ENCODE assay signal across 15 cellular contexts in genomic region chr11:68053117-68053516, GRCh38. TPM values are rescaled to one million over a fixed set of nuclear protein-coding genes. Genes with fewer than 3 reads are reported as not detected.
A peak's percentile ranks its signal among the peaks of the same experiment; 100 is the strongest.
DNase-seq lines count a peak whose midpoint lies in the region; ATAC-seq and TF ChIP-seq lines count a peak whose summit lies in the region.
"Had no signal": no experiment of that assay in that cellular context is flagged by ENCODE, and none has a peak within 500 bp of the region (broad histone marks: within the 10 kb centered on the region; RNA-seq: fewer than 3 reads in every experiment).

No MANE protein-coding gene starts in this region.

- H3K36me3 Mint-ChIP-seq in activated B cell treated with CpG ODN at 0.5 μM for 24 hours (ENCODE audit: low read depth): peaks cover 45% of the 10 kb centered on the region

- no peak overlapping the region for H3K4me3 Mint-ChIP-seq in activated B cell treated with CpG ODN at 0.5 μM for 24 hours

- H3K27me3 ChIP-seq in A673 (replicated peaks; ENCODE audit: insufficient read depth, low read depth, low read length, poor library complexity) (no peaks in the 10 kb centered on the region), MG63 (no peaks in the 10 kb centered on the region)
- H3K27me3 ChIP-seq: brain microvascular endothelial cell, stomach had no signal

- H3K9me3 ChIP-seq in A673 (ENCODE audit: low read depth, low read length, poor library complexity, severe bottlenecking): no peaks in the 10 kb centered on the region
- no peaks in the 10 kb centered on the region for H3K9me3 ChIP-seq in MG63
- H3K9me3 ChIP-seq: stomach had no signal

- CTCF ChIA-PET in A673 (lab: Charles Lee): no interaction called here
- CTCF ChIA-PET in activated B cell treated with CpG ODN at 0.5 μM for 24 hours (lab: Charles Lee): no interaction called here

- peak overlapping the region; percentile 6 for H3K27ac Mint-ChIP-seq in activated B cell treated with CpG ODN at 0.5 μM for 24 hours

- H3K27ac ChIP-seq in A673 (ENCODE audit: low read depth, low read length, poor library complexity, severe bottlenecking): no peak overlapping the region
- H3K27ac ChIP-seq: brain microvascular endothelial cell, stomach had no signal

- H3K36me3 ChIP-seq in A673 (ENCODE audit: insufficient read depth, low read length, poor library complexity, severe bottlenecking) (no peaks in the 10 kb centered on the region), MG63 (peaks cover 3% of the 10 kb centered on the region)

- TF ChIP-seq CTCF in A673 (conservative IDR thresholded peaks at IDR 0.05; ENCODE audit: low read depth, low read length) (no peak), activated B cell treated with CpG ODN at 0.5 μM for 24 hours (IDR thresholded peaks at IDR 0.05) (no peak), omental fat pad (IDR thresholded peaks at IDR 0.05) (no peak)

- ATAC-seq in activated B cell treated with CpG ODN at 0.5 μM for 24 hours (ENCODE audit: low read depth) (no peak), left colon (peak; percentile 6), omental fat pad (ENCODE audit: low FRiP score) (no peak), HG03457 (IDR thresholded peaks at IDR 0.05; ENCODE audit: unreplicated experiment) (no peak)

- POLR2A ChIA-PET in A673 (lab: Charles Lee; ENCODE audit: low non-redundant PET): interaction anchor here (0.6 kb wide), 1 partner anchor 18 kb away, joined by 3 read pairs; no protein-coding TSS in a partner anchor
- POLR2A ChIA-PET in activated B cell treated with CpG ODN at 0.5 μM for 24 hours (lab: Charles Lee): interaction anchor here (1.1 kb wide), 1 partner anchor 12 kb away, joined by 3 read pairs; no protein-coding TSS in a partner anchor

- H3K9me3 Mint-ChIP-seq in activated B cell treated with CpG ODN at 0.5 μM for 24 hours: no peaks in the 10 kb centered on the region

- H3K4me3 ChIP-seq in A673 (ENCODE audit: low read depth, low read length, poor library complexity, severe bottlenecking) (no peak overlapping the region), MG63 (no peak overlapping the region)
- H3K4me3 ChIP-seq: stomach had no signal

- DNase-seq in A673 (ENCODE audit: low spot score) (no peak), EH (ENCODE audit: low read depth) (peak; percentile 12), activated B cell treated with CpG ODN at 0.5 μM for 24 hours (no peak), left colon (no peak), omental fat pad (ENCODE audit: low spot score) (no peak), MG63 (no peak)
- no peak for DNase-seq in stimulated activated CD4-positive, alpha-beta T cell treated with anti-CD3 and anti-CD28 coated beads, Interleukin-4, amount 100 ng/mL, for 4 hours
- DNase-seq: activated CD4-positive, CD25-positive, alpha-beta regulatory T cell; activated T-cell treated with anti-CD3 and anti-CD28 coated beads, Interleukin-2, amount 50 U/mL, for 1 hour; brain microvascular endothelial cell; C1 segment of cervical spinal cord; NCI-H345; retina; stomach had no signal

- intact Hi-C loops in A673 (cut with micrococcal nuclease; ENCODE audit: unreplicated experiment): no loop called here
- intact Hi-C loops in activated B cell treated with CpG ODN at 0.5 μM for 24 hours (cut with micrococcal nuclease): no loop called here
- intact Hi-C loops in left colon (cut with DNase I, micrococcal nuclease): no loop called here

- H3K4me1 Mint-ChIP-seq in activated B cell treated with CpG ODN at 0.5 μM for 24 hours: peaks cover 3% of the 10 kb centered on the region

- no peaks in the 10 kb centered on the region for H3K4me1 ChIP-seq in A673 (ENCODE audit: insufficient read depth, low read length, poor library complexity, severe bottlenecking)

- H3K27me3 Mint-ChIP-seq in activated B cell treated with CpG ODN at 0.5 μM for 24 hours: no peaks in the 10 kb centered on the region

- BruUV-seq in A673 (replicated peaks; lab: Mats Ljungman, UMichigan): TSS peak; percentile 26

RNA-seq across cellular contexts. Expression of gene TCIRG1, which starts 14.3 kb away (rescaled TPM):
- total RNA-seq in A673 (2021) (15.0 and 18.4 TPM in 2 replicates), activated B cell treated with CpG ODN at 0.5 μM for 24 hours (209 and 227 TPM in 2 replicates), left colon (100 to 1,000 TPM; 140 to 156 TPM), omental fat pad (100 to 1,000 TPM in 3 of 4 donors, 10 to 100 TPM in 1; 84.4 to 251 (median 142) TPM)
- total RNA-seq in MG63 (2014; rRNA removed; shearing (Covaris generic); ENCODE audit: low replicate concordance): 26.4 and 36.9 TPM in 2 replicates

RNA-seq across cellular contexts. Expression of gene NDUFS8, which starts 22.6 kb away (rescaled TPM):
- total RNA-seq in A673 (2021) (220 and 234 TPM in 2 replicates), activated B cell treated with CpG ODN at 0.5 μM for 24 hours (93.7 and 101 TPM in 2 replicates), left colon (100 to 1,000 TPM; 135 to 157 TPM), omental fat pad (100 to 1,000 TPM in 3 of 4 donors, 10 to 100 TPM in 1; 91.1 to 155 (median 128) TPM)
- total RNA-seq in MG63 (2014; rRNA removed; shearing (Covaris generic); ENCODE audit: low replicate concordance): 218 and 256 TPM in 2 replicates

RNA-seq across cellular contexts. Expression of gene ALDH3B1, which starts 43.0 kb away (rescaled TPM):
- not detected in 2 replicates for total RNA-seq in A673 (2021)
- 0.53 and 0.98 TPM in 2 replicates for total RNA-seq in activated B cell treated with CpG ODN at 0.5 μM for 24 hours
- 10 to 100 TPM; 20.2 to 21.3 TPM for total RNA-seq in left colon
- total RNA-seq in omental fat pad: 10 to 100 TPM; 20.5 to 90.8 (median 30.9) TPM
- total RNA-seq in MG63 (2014; rRNA removed; shearing (Covaris generic); ENCODE audit: low replicate concordance): 7.5 and 14.0 TPM in 2 replicates

RNA-seq across cellular contexts. Expression of gene UNC93B1, which starts 49.2 kb away (rescaled TPM):
- total RNA-seq in A673 (2021) (1.4 and 2.4 TPM in 2 replicates), activated B cell treated with CpG ODN at 0.5 μM for 24 hours (117 and 133 TPM in 2 replicates), left colon (10 to 100 TPM; 51.9 to 52.8 TPM), omental fat pad (10 to 100 TPM; 33.5 to 63.8 (median 51.4) TPM)
- 21.0 and 37.7 TPM in 2 replicates for total RNA-seq in MG63 (2014; rRNA removed; shearing (Covaris generic); ENCODE audit: low replicate concordance)
